Comparison of ENCODE assay signal across 8 cellular contexts in the genomic region with DNA sequence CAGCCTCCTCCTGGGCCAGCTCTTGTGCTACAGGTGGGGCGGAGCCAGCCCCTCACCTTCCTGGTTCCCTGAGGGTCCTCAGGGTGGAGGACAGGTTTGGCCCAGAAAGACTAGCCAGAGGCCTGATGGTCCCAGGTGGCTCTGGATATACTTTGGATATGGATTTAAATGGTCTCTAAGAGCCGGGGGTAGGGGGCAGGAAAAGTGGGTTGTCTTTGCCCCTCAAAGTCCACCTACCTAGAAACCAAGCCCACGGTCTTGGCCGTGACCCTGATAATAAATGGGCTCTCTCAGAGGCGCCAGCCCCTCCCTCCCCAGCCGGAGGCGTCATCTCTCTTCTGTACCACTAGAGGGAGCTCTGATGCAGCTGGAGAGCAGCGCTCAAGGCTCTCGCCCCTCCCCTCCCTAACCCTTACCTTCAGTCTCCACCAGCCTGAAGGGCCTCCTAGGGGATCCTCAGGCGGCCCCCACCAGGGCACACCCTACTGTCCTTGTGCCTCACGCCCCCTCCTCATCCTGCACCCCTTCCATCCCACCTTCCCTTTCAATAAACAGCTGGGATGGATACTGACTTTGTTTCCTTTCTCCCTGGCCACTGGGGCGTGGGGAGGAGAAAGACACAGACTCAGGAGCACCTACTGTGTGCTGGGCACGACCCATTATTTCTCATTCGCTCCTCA. TPM values are rescaled to one million over a fixed set of nuclear protein-coding genes. Genes with fewer than 3 reads are reported as not detected.
DNase-seq lines count a peak whose midpoint lies in the region; ATAC-seq and TF ChIP-seq lines count a peak whose summit lies in the region.

No MANE protein-coding gene starts in this region.

- ATAC-seq in Right ventricle myocardium inferior (peak; percentile 93), aorta (ENCODE audit: low FRiP score) (peak; percentile 95)

- 17% methylated on average over 14 of the region's 14 CpGs for WGBS in prostate gland
- 10 to 12% methylated on average over 11 to 14 of the region's 14 CpGs for WGBS in aorta, 2 donors

- TF ChIP-seq POLR2A in NB4 (IDR thresholded peaks at IDR 0.05; ENCODE audit: extremely low read depth, insufficient read length) (no peak), prostate gland (IDR thresholded peaks at IDR 0.05) (no peak)

- H3K9me3 ChIP-seq in HAP-1 = no peaks in the 10 kb centered on the region
- no peaks in the 10 kb centered on the region for H3K9me3 ChIP-seq in SJSA1 (replicated peaks)
- no peaks in the 10 kb centered on the region for H3K9me3 ChIP-seq in prostate gland
- H3K9me3 ChIP-seq in aorta (ENCODE audit: control insufficient read depth, low read length) = no peaks in the 10 kb centered on the region

- intact Hi-C loops in Right ventricle myocardium inferior (cut with DNase I) = loop anchor here (1.0 to 5.0 kb wide), 3 partner anchors 108 to 385 kb away; a partner anchor contains a TSS
- intact Hi-C loops in prostate gland (cut with DNase I) = loop anchor here (2.0 to 10.0 kb wide), 3 partner anchors 53 to 380 kb away; a partner anchor contains a TSS
- intact Hi-C loops in aorta (cut with DNase I) = loop anchor here (1.0 to 10.0 kb wide), 8 partner anchors 53 to 380 kb away; a partner anchor contains a TSS

- in situ Hi-C loops in HAP-1 (cut with MboI; ENCODE audit: low sequenced_read_pairs) = loop anchor here (5.0 to 10.0 kb wide), 3 partner anchors 118 to 380 kb away; a partner anchor contains a TSS

- TF ChIP-seq CTCF in NB4 (IDR thresholded peaks at IDR 0.05; ENCODE audit: low read depth, low read length) = peak; percentile 96
- TF ChIP-seq CTCF in prostate gland (IDR thresholded peaks at IDR 0.05) = peak; percentile 84 to 95 (median 91)

- H3K27me3 ChIP-seq in HAP-1 (ENCODE audit: low read depth) (no peaks in the 10 kb centered on the region), SJSA1 (replicated peaks) (no peaks in the 10 kb centered on the region), prostate gland (replicated peaks; ENCODE audit: insufficient read depth) (no peaks in the 10 kb centered on the region), aorta (ENCODE audit: control insufficient read depth in 1 of 2, insufficient read depth in 2 of 2, low read length in 1 of 2) (no peaks in the 10 kb centered on the region)

- H3K27ac ChIP-seq in SJSA1 (no peak overlapping the region), prostate gland (no peak overlapping the region), aorta (ENCODE audit: low read depth in 1 of 2, low read length in 2 of 2) (no peak overlapping the region)

- no peak overlapping the region for H3K4me3 ChIP-seq in HAP-1
- no peak overlapping the region for H3K4me3 ChIP-seq in NB4 (ENCODE audit: low read depth, low read length)
- H3K4me3 ChIP-seq in SJSA1 = no peak overlapping the region
- no peak overlapping the region for H3K4me3 ChIP-seq in prostate gland
- H3K4me3 ChIP-seq in aorta (ENCODE audit: low read length in 2 of 2) = no peak overlapping the region

- DNase-seq in ELR (ENCODE audit: low read depth) (peak; percentile 83), HAP-1 (ENCODE audit: low spot score in 2 of 2) (peak; percentile 85), NB4 (ENCODE audit: low read depth) (peak; percentile 86), SJSA1 (ENCODE audit: low read depth in 1 of 2, low spot score in 2 of 2) (peak; percentile 72 to 75), Right ventricle myocardium inferior (ENCODE audit: missing footprints) (peak; percentile 86), prostate gland (ENCODE audit: low spot score) (peak; percentile 68), aorta (peak; percentile 77 to 89)
- DNase-seq in activated naive CD4-positive, alpha-beta T cell treated with Interleukin-2 at 50 U/mL for 16 hours = peak; percentile 82

- H3K36me3 ChIP-seq in HAP-1 (replicated peaks) (peaks cover 7% of the 10 kb centered on the region), SJSA1 (peaks cover 38% of the 10 kb centered on the region), prostate gland (no peaks in the 10 kb centered on the region), aorta (ENCODE audit: control insufficient read depth in 1 of 2, insufficient read depth in 2 of 2, low read length in 1 of 2) (no peaks in the 10 kb centered on the region)

- no peaks in the 10 kb centered on the region for H3K4me1 ChIP-seq in HAP-1
- no peaks in the 10 kb centered on the region for H3K4me1 ChIP-seq in SJSA1 (replicated peaks)
- H3K4me1 ChIP-seq in prostate gland (replicated peaks) = no peaks in the 10 kb centered on the region
- no peaks in the 10 kb centered on the region for H3K4me1 ChIP-seq in aorta (ENCODE audit: control insufficient read depth in 1 of 2, insufficient read depth in 2 of 2, low read length in 2 of 2)

RNA-seq across cellular contexts. Expression of a gene that starts 7.5 kb away (rescaled TPM):
- 37.5 and 43.1 TPM in 2 replicates for total RNA-seq in SJSA1 (2014; rRNA removed; shearing (Covaris generic))
- total RNA-seq in Right ventricle myocardium inferior (19.8 TPM), prostate gland (10 to 100 TPM; 26.3 to 48.3 TPM), aorta (10 to 100 TPM; 31.0 to 38.0 TPM)
- 10 to 100 TPM; 12.0 to 40.6 TPM for polyA plus RNA-seq in aorta

RNA-seq across cellular contexts. Expression of a gene that starts 26.1 kb away (rescaled TPM):
- total RNA-seq in SJSA1 (2014; rRNA removed; shearing (Covaris generic)) = 29.0 and 37.2 TPM in 2 replicates
- total RNA-seq in Right ventricle myocardium inferior (0.65 TPM), prostate gland (10 to 100 TPM; 11.8 to 22.7 TPM), aorta (1 to 10 TPM; 2.9 to 3.7 TPM)
- polyA plus RNA-seq in aorta = 1 to 10 TPM; 2.0 to 3.1 TPM

RNA-seq across cellular contexts. Expression of a gene that starts 29.1 kb away (rescaled TPM):
- 3.6 TPM in 2 replicates for total RNA-seq in SJSA1 (2014; rRNA removed; shearing (Covaris generic))
- total RNA-seq in Right ventricle myocardium inferior (16.5 TPM), prostate gland (10 to 100 TPM; 10.7 to 21.0 TPM), aorta (10 to 100 TPM in 1 of 2 donors, 1 to 10 TPM in 1; 6.1 to 12.5 TPM)
- 1 to 10 TPM; 1.5 to 4.2 TPM for polyA plus RNA-seq in aorta

RNA-seq across cellular contexts. Expression of a gene that starts 53.7 kb away (rescaled TPM):
- 78.4 and 98.8 TPM in 2 replicates for total RNA-seq in SJSA1 (2014; rRNA removed; shearing (Covaris generic))
- total RNA-seq in Right ventricle myocardium inferior (43.7 TPM), prostate gland (100 to 1,000 TPM; 108 to 158 TPM), aorta (10 to 100 TPM; 52.8 to 70.0 TPM)
- polyA plus RNA-seq in aorta = 100 to 1,000 TPM in 1 of 2 donors, 10 to 100 TPM in 1; 64.1 to 118 TPM

RNA-seq across cellular contexts. Expression of a gene that starts 57.1 kb away (rescaled TPM):
- 25.2 and 29.4 TPM in 2 replicates for total RNA-seq in SJSA1 (2014; rRNA removed; shearing (Covaris generic))
- total RNA-seq in Right ventricle myocardium inferior (11.0 TPM), prostate gland (10 to 100 TPM; 16.3 to 27.0 TPM), aorta (10 to 100 TPM; 12.9 to 13.7 TPM)
- polyA plus RNA-seq in aorta = 1 to 10 TPM; 7.7 to 9.3 TPM
